In the genomic region with DNA sequence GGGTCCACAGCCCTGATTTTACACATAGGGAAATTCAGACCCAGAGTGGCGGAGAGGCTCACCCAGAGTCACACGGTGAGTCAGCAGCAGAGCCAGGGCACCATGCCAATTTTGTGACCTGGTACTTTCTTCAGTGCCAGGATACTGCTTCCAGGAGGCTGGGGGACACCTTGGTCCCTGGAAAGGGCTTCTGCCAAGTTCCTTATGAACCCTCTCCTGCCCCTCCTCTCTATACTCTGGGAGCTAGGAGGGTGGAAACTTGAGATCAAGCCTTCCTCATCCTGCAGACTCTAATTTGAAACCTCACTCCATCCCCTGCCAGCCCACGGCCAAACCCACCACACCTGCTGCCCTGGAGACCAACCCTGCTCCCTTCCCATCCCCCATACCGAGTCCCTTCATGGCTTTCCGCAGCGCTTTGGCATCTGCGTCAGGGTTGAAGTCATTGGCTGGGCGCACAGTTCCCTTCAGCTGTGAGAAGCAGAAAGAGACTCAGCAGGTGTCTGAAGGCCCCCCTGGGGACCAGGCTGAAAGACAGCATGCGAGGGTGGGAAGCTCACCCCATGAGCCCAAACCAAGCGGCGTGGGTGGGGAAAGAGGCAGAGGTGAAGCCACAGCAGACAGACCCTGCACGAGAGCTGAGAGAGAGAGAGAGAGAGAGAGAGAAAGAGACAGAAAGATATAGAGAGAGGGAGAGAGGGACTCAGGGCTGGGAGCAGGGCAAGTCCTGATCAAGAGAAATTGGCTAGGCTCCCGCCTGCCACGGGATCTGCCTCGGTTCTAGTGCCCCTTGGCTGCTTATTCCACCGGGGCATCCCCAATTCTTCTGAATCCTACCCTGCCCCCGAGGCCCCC, we compare ENCODE assay signal across 8 cellular contexts. TPM values are rescaled to one million over a fixed set of nuclear protein-coding genes. Genes with fewer than 3 reads are reported as not detected.
DNase-seq lines count a peak whose midpoint lies in the region; ATAC-seq and TF ChIP-seq lines count a peak whose summit lies in the region.

No MANE protein-coding gene starts in this region.

- peaks cover 56% of the 10 kb centered on the region for H3K36me3 Mint-ChIP-seq in chondrocyte (ENCODE audit: low read depth)

- CTCF ChIA-PET in PC-3 (lab: Charles Lee), result no interaction called here

- in situ Hi-C loops in KBM-7 (cut with MboI; ENCODE audit: low pct_unique_long_range_greater_than_20kb, low sequenced_read_pairs), result no loop called here

- POLR2A ChIA-PET in PC-3 (lab: Charles Lee; ENCODE audit: unreplicated experiment), result no interaction called here

- H3K9me2 ChIP-seq in PC-3 (replicated peaks; ENCODE audit: low read length), result no peaks in the 10 kb centered on the region

- H3K4me2 ChIP-seq in PC-3 (ENCODE audit: low read length), result no peak overlapping the region

- no peaks in the 10 kb centered on the region for H3K79me2 ChIP-seq in PC-3 (ENCODE audit: low read length)

- H3K27me3 Mint-ChIP-seq in chondrocyte (ENCODE audit: low read depth), result no peaks in the 10 kb centered on the region

- H3K9ac ChIP-seq in PC-3 (ENCODE audit: low read length), result no peak overlapping the region

- DNase-seq in AG08396 (ENCODE audit: low spot score), result peak; percentile 35
- DNase-seq in PC-3, result peak; percentile 53
- DNase-seq in chondrocyte (ENCODE audit: low spot score), result no peak
- DNase-seq in stimulated activated CD4-positive, alpha-beta T cell treated with anti-CD3 and anti-CD28 coated beads, Interleukin-15, amount 100 ng/mL, for 24 hours, result peak; percentile 61
- DNase-seq in kidney glomerular epithelial cell (lab: John Stamatoyannopoulos, UW), result no peak
- DNase-seq in KBM-7, result no peak

- no peak for TF ChIP-seq CTCF in PC-3 (conservative IDR thresholded peaks at IDR 0.05; ENCODE audit: low read depth, low read length)
- TF ChIP-seq CTCF in chondrocyte (IDR thresholded peaks at IDR 0.05), result no peak

- H3K27me3 ChIP-seq in PC-3 (ENCODE audit: low read length), result no peaks in the 10 kb centered on the region

- H2AFZ ChIP-seq in PC-3 (ENCODE audit: low read length), result no peak overlapping the region

- H3K9me3 Mint-ChIP-seq in chondrocyte (ENCODE audit: low read depth), result no peaks in the 10 kb centered on the region

- intact Hi-C loops in PC-3 (cut with micrococcal nuclease), result no loop called here

- peaks cover 20% of the 10 kb centered on the region for H3K36me3 ChIP-seq in PC-3 (ENCODE audit: low read depth, low read length)

- H3K4me3 Mint-ChIP-seq in chondrocyte (ENCODE audit: unreplicated experiment), result no peak overlapping the region

- H3K27ac ChIP-seq in PC-3 (ENCODE audit: low read length), result no peak overlapping the region

- ATAC-seq in GM18873 (IDR thresholded peaks at IDR 0.05; ENCODE audit: low FRiP score, unreplicated experiment), result peak; percentile 76
- peak; percentile 80 for ATAC-seq in HG02973 (IDR thresholded peaks at IDR 0.05; ENCODE audit: unreplicated experiment)
- ATAC-seq in PC-3, result peak; percentile 45; the same call in 1 of the 2 replicates

- BruUV-seq in PC-3 (replicated peaks; lab: Mats Ljungman, UMichigan), result no TSS peak

- no peaks in the 10 kb centered on the region for H4K20me1 ChIP-seq in PC-3 (ENCODE audit: low read length)

- H3K27ac Mint-ChIP-seq in chondrocyte (ENCODE audit: unreplicated experiment), result peak overlapping the region; percentile 59

- peaks cover 12% of the 10 kb centered on the region for H3K4me1 Mint-ChIP-seq in chondrocyte (ENCODE audit: low read depth)

- no peaks in the 10 kb centered on the region for H3K9me3 ChIP-seq in PC-3 (ENCODE audit: low read length)

- H3K4me1 ChIP-seq in PC-3 (ENCODE audit: insufficient read depth, low read length), result no peaks in the 10 kb centered on the region

- H3K4me3 ChIP-seq in PC-3 (ENCODE audit: low read length), result no peak overlapping the region

- no peaks in the 10 kb centered on the region for H3F3A ChIP-seq in PC-3 (ENCODE audit: low read length, unreplicated experiment)

RNA-seq across cellular contexts. Expression of a gene that starts 33.5 kb away (rescaled TPM):
- total RNA-seq in PC-3 (2014; rRNA removed) (122 and 131 TPM in 2 replicates), chondrocyte (333 to 456 TPM (median 450 TPM) in 3 replicates)

RNA-seq across cellular contexts. Expression of a gene that starts 43.3 kb away (rescaled TPM):
- total RNA-seq in PC-3 (2014; rRNA removed) (90.0 and 139 TPM in 2 replicates), chondrocyte (47.2 to 75.6 TPM (median 74.0 TPM) in 3 replicates)

Comparison
In these comparisons a context has a peak if more than half of its experiments do, and no peak if none do; other contexts are left out.
1. DNase-seq: peak in AG08396 (single experiment), PC-3 (single experiment) and stimulated activated CD4-positive, alpha-beta T cell treated with anti-CD3 and anti-CD28 coated beads, Interleukin-15, amount 100 ng/mL, for 24 hours (single experiment); none in chondrocyte (single experiment), kidney glomerular epithelial cell (single experiment) and KBM-7 (single experiment).
2. Peak in every context shown above with its lines, with median percentiles within 50 percentile points of each other: ATAC-seq.